Comparison of ENCODE assay signal across 15 cellular contexts in the genomic region with DNA sequence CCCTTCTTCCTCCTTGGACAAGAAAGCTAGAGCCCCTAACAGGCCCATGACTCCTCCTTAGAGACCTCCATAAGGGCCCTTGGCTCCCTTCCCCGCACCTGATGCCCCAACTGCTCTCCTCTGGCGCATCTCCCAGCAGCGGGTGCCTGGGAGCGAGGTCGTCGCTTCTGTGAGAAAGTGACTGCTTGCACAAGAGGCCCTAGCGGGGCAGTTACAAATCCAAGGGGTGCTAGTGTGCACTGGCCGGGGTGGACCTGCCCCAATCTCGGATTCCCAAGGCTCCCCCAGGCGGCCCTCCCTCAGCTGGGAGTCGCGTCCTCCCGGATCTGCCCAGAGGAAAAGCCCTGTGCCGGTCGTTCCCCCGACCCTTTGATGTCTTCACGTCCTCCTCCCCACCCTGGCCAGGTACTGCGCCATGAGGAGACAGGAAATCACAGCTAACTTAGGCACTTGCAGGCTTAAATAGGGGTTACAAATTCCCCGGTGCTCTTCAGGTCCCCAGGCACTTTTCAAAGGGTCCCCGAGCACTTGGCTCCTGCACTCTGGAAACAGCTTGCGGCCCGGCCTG. TPM values are rescaled to one million over a fixed set of nuclear protein-coding genes. Genes with fewer than 3 reads are reported as not detected.
"Had no signal": no experiment of that assay in that cellular context is flagged by ENCODE, and none has a peak within 500 bp of the region (broad histone marks: within the 10 kb centered on the region; RNA-seq: fewer than 3 reads in every experiment).

No MANE protein-coding gene starts in this region.

- DNase-seq: activated CD4-positive, alpha-beta T cell treated with anti-CD3 and anti-CD28 coated beads for 4 hours; activated naive CD4-positive, alpha-beta T cell treated with anti-CD3 and anti-CD28 coated beads for 36 hours; effector CD4-positive, alpha-beta T cell; naive thymus-derived CD4-positive, alpha-beta T cell; tibial artery; uterus had no signal

- ATAC-seq: naive thymus-derived CD4-positive, alpha-beta T cell had no signal

- H3K36me3 ChIP-seq: cardiac muscle cell, right atrium auricular region, tibial artery, uterus had no signal

- H3K27ac ChIP-seq: cardiac muscle cell, hepatocyte, right atrium auricular region, tibial artery, uterus, VCaP had no signal

- H3K4me3 ChIP-seq: hepatocyte, right atrium auricular region, smooth muscle cell, tibial artery, uterus had no signal

- H3K79me2 ChIP-seq: hepatocyte had no signal

- H3K9me3 ChIP-seq: right atrium auricular region, tibial artery, uterus had no signal

- FAIRE-seq: colon had no signal

RNA-seq across cellular contexts. Expression of a gene that starts 2.8 kb away (rescaled TPM):
- total RNA-seq: activated naive CD4-positive, alpha-beta T cell treated with anti-CD3 and anti-CD28 coated beads for 36 hours; hepatocyte; lung microvascular endothelial cell; mononuclear cell; naive thymus-derived CD4-positive, alpha-beta T cell; posterior vena cava; right atrium auricular region; smooth muscle cell had no signal
- polyA plus RNA-seq: cardiac muscle cell; hepatocyte; naive thymus-derived CD4-positive, alpha-beta T cell; smooth muscle cell had no signal

RNA-seq across cellular contexts. Expression of a gene that starts 59.6 kb away (rescaled TPM):
- total RNA-seq: activated naive CD4-positive, alpha-beta T cell treated with anti-CD3 and anti-CD28 coated beads for 36 hours; cardiac muscle cell; lung microvascular endothelial cell; mononuclear cell; naive thymus-derived CD4-positive, alpha-beta T cell; posterior vena cava; right atrium auricular region; smooth muscle cell; uterus had no signal
- polyA plus RNA-seq: naive thymus-derived CD4-positive, alpha-beta T cell; smooth muscle cell had no signal
